ENCODE assay signal across 9 cellular contexts in the genomic region with DNA sequence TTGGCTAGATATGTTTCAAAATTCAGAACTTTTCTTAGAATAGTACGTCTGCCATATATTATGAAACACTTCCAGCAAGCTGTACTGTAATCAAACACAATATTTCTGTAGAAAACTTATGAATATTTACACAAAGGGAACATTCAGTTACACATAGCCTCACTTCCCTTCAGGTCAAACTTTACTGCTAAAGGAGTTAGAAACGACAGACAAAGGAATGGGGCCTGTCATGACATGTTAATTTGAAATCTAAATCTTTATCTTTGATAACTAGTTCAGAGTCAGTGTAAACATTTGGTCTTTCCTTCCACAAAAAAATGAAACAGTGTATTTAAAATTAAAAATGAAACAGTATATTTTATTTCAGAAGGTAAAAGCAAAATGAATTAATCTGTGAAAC. TPM values are rescaled to one million over a fixed set of nuclear protein-coding genes. Genes with fewer than 3 reads are reported as not detected.
DNase-seq lines count a peak whose midpoint lies in the region; ATAC-seq and TF ChIP-seq lines count a peak whose summit lies in the region.
"Had no signal": no experiment of that assay in that cellular context is flagged by ENCODE, and none has a peak within 500 bp of the region (broad histone marks: within the 10 kb centered on the region; RNA-seq: fewer than 3 reads in every experiment).

No MANE protein-coding gene starts in this region.

- H3K9me3 Mint-ChIP-seq in activated CD4-positive, alpha-beta memory T cell treated with anti-CD3 and anti-CD28 coated beads, Interleukin-2, amount 10 ng/mL, durations not matched to agents 7 days and 5 days, result no peaks in the 10 kb centered on the region

- H3K27me3 ChIP-seq in SK-N-SH (ENCODE audit: insufficient read depth), result no peaks in the 10 kb centered on the region

- ATAC-seq in SK-N-SH treated with all-trans-retinoic acid at 6 μM for 48 hours (no peak), HG03432 (IDR thresholded peaks at IDR 0.05; ENCODE audit: unreplicated experiment) (no peak)

- POLR2A ChIA-PET in SK-N-SH (lab: Yijun Ruan, JAX), result no interaction called here
- POLR2A ChIA-PET in activated CD4-positive, alpha-beta memory T cell treated with anti-CD3 and anti-CD28 coated beads, Interleukin-2, amount 10 ng/mL, durations not matched to agents 7 days and 5 days (lab: Charles Lee), result interaction anchor here (1.8 to 2.4 kb wide), 5 partner anchors 9 to 191 kb away, joined by 5 to 18 read pairs (median 7); a partner anchor contains a TSS

- H3K9me2 ChIP-seq in SK-N-SH, result no peaks in the 10 kb centered on the region

- peak overlapping the region; percentile 67 for H3K9ac ChIP-seq in SK-N-SH

- H3K27ac Mint-ChIP-seq in activated CD4-positive, alpha-beta memory T cell treated with anti-CD3 and anti-CD28 coated beads, Interleukin-2, amount 10 ng/mL, durations not matched to agents 7 days and 5 days, result peak overlapping the region; percentile 88

- no peaks in the 10 kb centered on the region for H3K9me3 ChIP-seq in SK-N-SH
- no peaks in the 10 kb centered on the region for H3K9me3 ChIP-seq in iPS-18c (ENCODE audit: control insufficient read depth, insufficient read depth, low read length)

- TF ChIP-seq EP300 in SK-N-SH (IDR thresholded peaks at IDR 0.05; ENCODE audit: borderline replicate concordance in 1 of 2, low read depth in 1 of 2, low read length in 1 of 2), result no peak

- peak overlapping the region; percentile 90 for H3K4me2 ChIP-seq in SK-N-SH

- peaks cover 48% of the 10 kb centered on the region for H3K4me1 Mint-ChIP-seq in activated CD4-positive, alpha-beta memory T cell treated with anti-CD3 and anti-CD28 coated beads, Interleukin-2, amount 10 ng/mL, durations not matched to agents 7 days and 5 days

- CTCF ChIA-PET in SK-N-SH (lab: Yijun Ruan, JAX), result interaction anchor here (2.5 kb wide), 1 partner anchor 72 kb away, joined by 13 read pairs; no protein-coding TSS in a partner anchor
- CTCF ChIA-PET in activated CD4-positive, alpha-beta memory T cell treated with anti-CD3 and anti-CD28 coated beads, Interleukin-2, amount 10 ng/mL, durations not matched to agents 7 days and 5 days (lab: Charles Lee), result no interaction called here

- no peak for TF ChIP-seq CTCF in SK-N-SH (IDR thresholded peaks at IDR 0.05)

- peaks cover 14 to 28% of the 10 kb centered on the region in 2 experiments for H3K36me3 ChIP-seq in SK-N-SH (replicated peaks in 1 of 2; ENCODE audit: control insufficient read depth in 1 of 2, insufficient read depth in 2 of 2, low read length in 1 of 2)

- WGBS in SK-N-SH (ENCODE audit: low lambda C conversion rate), result 15% methylated on average over 2 of the region's 2 CpGs

- DNase-seq in SK-N-SH (no peak), AML-193 (lab: John Stamatoyannopoulos, UW) (no peak), NCI-H1105 (lab: John Stamatoyannopoulos, UW) (no peak)
- no peak for DNase-seq in activated CD4-positive, alpha-beta memory T cell treated with anti-CD3 and anti-CD28 coated beads, Interleukin-2, amount 10 ng/mL, durations not matched to agents 7 days and 5 days
- DNase-seq: posterior cingulate gyrus had no signal

- no peaks in the 10 kb centered on the region for H4K20me1 ChIP-seq in SK-N-SH (ENCODE audit: insufficient read depth)

- no peak for TF ChIP-seq RAD21 in SK-N-SH (IDR thresholded peaks at IDR 0.05; ENCODE audit: low read length)

- peaks cover 29% of the 10 kb centered on the region for H3K79me2 ChIP-seq in SK-N-SH (ENCODE audit: insufficient read depth)

- H2AFZ ChIP-seq in SK-N-SH (ENCODE audit: low read depth), result peak overlapping the region; percentile 84

- peaks cover 17% of the 10 kb centered on the region for H3F3A ChIP-seq in SK-N-SH (replicated peaks; ENCODE audit: insufficient read depth)

- H3K4me3 Mint-ChIP-seq in activated CD4-positive, alpha-beta memory T cell treated with anti-CD3 and anti-CD28 coated beads, Interleukin-2, amount 10 ng/mL, durations not matched to agents 7 days and 5 days, result peak overlapping the region; percentile 86

- peaks cover 31% of the 10 kb centered on the region for H3K36me3 Mint-ChIP-seq in activated CD4-positive, alpha-beta memory T cell treated with anti-CD3 and anti-CD28 coated beads, Interleukin-2, amount 10 ng/mL, durations not matched to agents 7 days and 5 days (ENCODE audit: low read depth)

- H3K4me3 ChIP-seq in SK-N-SH (ENCODE audit: low read depth in 2 of 2, low read length in 1 of 2), result peak overlapping the region; percentile 76 to 99
- H3K4me3 ChIP-seq in iPS-18c (ENCODE audit: insufficient read depth, low read depth, low read length), result peak overlapping the region; percentile 82; the same call in 1 of the 2 replicates

- peak overlapping the region; percentile 71 to 96 for H3K27ac ChIP-seq in SK-N-SH (ENCODE audit: low read depth in 2 of 2, low read length in 1 of 2)
- H3K27ac ChIP-seq in temporal lobe (ENCODE audit: low read depth, low read length), result peak overlapping the region; percentile 69

- no peaks in the 10 kb centered on the region for H3K27me3 Mint-ChIP-seq in activated CD4-positive, alpha-beta memory T cell treated with anti-CD3 and anti-CD28 coated beads, Interleukin-2, amount 10 ng/mL, durations not matched to agents 7 days and 5 days

- H3K4me1 ChIP-seq in SK-N-SH (ENCODE audit: control insufficient read depth in 1 of 2, insufficient read depth in 2 of 2, low read depth in 1 of 2, low read length in 1 of 2), result peaks cover 19 to 37% of the 10 kb centered on the region in 2 experiments; a peak in 3 of 4 replicates

TF ChIP-seq in SK-N-SH, 30 proteins besides CTCF, POLR2A, EP300 and RAD21:
- TF ChIP-seq FOSL2 (IDR thresholded peaks at IDR 0.05; ENCODE audit: borderline replicate concordance, low read depth), result no peak
- TF ChIP-seq, protein P1, sequence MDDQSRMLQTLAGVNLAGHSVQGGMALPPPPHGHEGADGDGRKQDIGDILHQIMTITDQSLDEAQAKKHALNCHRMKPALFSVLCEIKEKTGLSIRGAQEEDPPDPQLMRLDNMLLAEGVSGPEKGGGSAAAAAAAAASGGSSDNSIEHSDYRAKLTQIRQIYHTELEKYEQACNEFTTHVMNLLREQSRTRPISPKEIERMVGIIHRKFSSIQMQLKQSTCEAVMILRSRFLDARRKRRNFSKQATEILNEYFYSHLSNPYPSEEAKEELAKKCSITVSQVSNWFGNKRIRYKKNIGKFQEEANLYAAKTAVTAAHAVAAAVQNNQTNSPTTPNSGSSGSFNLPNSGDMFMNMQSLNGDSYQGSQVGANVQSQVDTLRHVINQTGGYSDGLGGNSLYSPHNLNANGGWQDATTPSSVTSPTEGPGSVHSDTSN (IDR thresholded peaks at IDR 0.05), result 0 out of 2 replicates have a peak, but pooled peaks have one; percentile 8

TF ChIP-seq in SK-N-SH treated with all-trans-retinoic acid at 6 μM for 48 hours, 23 proteins besides CTCF, POLR2A, EP300 and RAD21:
- TF ChIP-seq ARNTL (CRISPR knock-in tag; IDR thresholded peaks at IDR 0.05; ENCODE audit: borderline replicate concordance, low read depth) (no peak), OSR1 (CRISPR knock-in tag; IDR thresholded peaks at IDR 0.05) (no peak), ZNF70 (CRISPR knock-in tag; IDR thresholded peaks at IDR 0.05) (no peak)

RNA-seq across cellular contexts. Expression of a gene that starts 1.0 kb away (rescaled TPM):
- polyA plus RNA-seq in SK-N-SH (2012; rRNA removed), result 7.9 and 11.2 TPM in 2 replicates
- 10.8 and 12.8 TPM in 2 replicates for polyA plus RNA-seq in SK-N-SH (2012; cell fraction: cytosol; rRNA removed)
- 7.3 and 16.5 TPM in 2 replicates for polyA plus RNA-seq in SK-N-SH (2012; cell fraction: nucleus; rRNA removed)
- total RNA-seq in activated CD4-positive, alpha-beta memory T cell treated with anti-CD3 and anti-CD28 coated beads, Interleukin-2, amount 10 ng/mL, durations not matched to agents 7 days and 5 days, result 10 to 100 TPM in 1 of 2 experiments, 1 to 10 TPM in 1; 9.5 to 12.6 TPM
- 15.5 TPM for total RNA-seq in temporal lobe
